ENCODE assay signal across 9 cellular contexts in the genomic region with DNA sequence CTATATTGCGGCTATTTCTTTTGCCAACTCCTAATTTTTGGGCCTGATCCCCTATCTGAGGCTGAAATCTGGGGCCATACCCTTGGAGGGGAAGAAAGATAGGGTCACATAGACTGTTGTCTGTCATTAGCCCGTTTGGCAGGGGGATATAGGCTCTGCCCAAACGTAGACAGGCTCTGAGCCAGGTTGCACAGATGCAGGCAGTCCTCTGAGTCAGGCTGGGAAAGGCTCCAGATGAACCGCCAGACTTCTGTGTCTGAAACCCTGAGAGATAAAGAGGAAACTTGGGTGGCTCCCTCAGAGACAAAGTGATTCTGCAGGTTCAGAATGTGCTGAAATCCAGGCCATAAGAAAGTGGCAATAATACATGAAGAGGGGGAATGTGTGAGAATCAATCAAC. TPM values are rescaled to one million over a fixed set of nuclear protein-coding genes. Genes with fewer than 3 reads are reported as not detected.
DNase-seq lines count a peak whose midpoint lies in the region; ATAC-seq and TF ChIP-seq lines count a peak whose summit lies in the region.
"Had no signal": no experiment of that assay in that cellular context is flagged by ENCODE, and none has a peak within 500 bp of the region (broad histone marks: within the 10 kb centered on the region; RNA-seq: fewer than 3 reads in every experiment).

No MANE protein-coding gene starts in this region.

- intact Hi-C loops in natural killer cell (cut with micrococcal nuclease) (loop anchor here (10.0 kb wide), 1 partner anchor 62 kb away; no protein-coding TSS in a partner anchor), MCF 10A (cut with micrococcal nuclease) (no loop called here)

- 70% methylated on average over 4 of the region's 4 CpGs for whole genome bisulfite sequencing in mesenchymal stem cell
- 88 to 89% methylated on average over 3 to 4 of the region's 4 CpGs for WGBS in endodermal cell (ENCODE audit: insufficient coverage in 1 of 2, insufficient read length in 1 of 2), 2 experiments

- no peak overlapping the region for H2AFZ ChIP-seq in mesenchymal stem cell (ENCODE audit: low read depth, low read length)

- ATAC-seq in natural killer cell (no peak), GM18505 (IDR thresholded peaks at IDR 0.05; ENCODE audit: unreplicated experiment) (no peak)
- no peak for ATAC-seq in natural killer cell treated with Interleukin-12 subunit alpha and Interleukin-12 subunit beta and Interleukin-15 and Interleukin-18, amount 100 ng/mL, for 72 hours

- H3K9ac ChIP-seq in mesenchymal stem cell (ENCODE audit: low read length) (peak overlapping the region; percentile 51), endodermal cell (ENCODE audit: extremely low read depth, low read length, poor library complexity, severe bottlenecking) (no peak overlapping the region)

- H3K9me3 Mint-ChIP-seq in natural killer cell = no peaks in the 10 kb centered on the region
- H3K9me3 Mint-ChIP-seq in natural killer cell treated with Interleukin-12 subunit alpha and Interleukin-12 subunit beta and Interleukin-15 and Interleukin-18, amount 100 ng/mL, for 72 hours = no peaks in the 10 kb centered on the region
- no peaks in the 10 kb centered on the region for H3K9me3 Mint-ChIP-seq in MCF 10A (ENCODE audit: unreplicated experiment)
- H3K9me3 Mint-ChIP-seq in endodermal cell = no peaks in the 10 kb centered on the region

- H3K27me3 ChIP-seq in mesenchymal stem cell (ENCODE audit: control insufficient read depth in 1 of 2, insufficient read depth in 1 of 2, low read length in 2 of 2) (no peaks in the 10 kb centered on the region), endodermal cell (ENCODE audit: control insufficient read depth, insufficient read depth, low read length, poor library complexity, severe bottlenecking) (no peaks in the 10 kb centered on the region)

- no peak overlapping the region for H3K4me2 ChIP-seq in mesenchymal stem cell (ENCODE audit: low read length, poor library complexity, severe bottlenecking)

- POLR2A ChIA-PET in MCF 10A (lab: Yijun Ruan, JAX) = interaction anchor here (0.6 kb wide), 1 partner anchor 323 kb away, joined by 3 read pairs; no protein-coding TSS in a partner anchor

- H2BK12ac ChIP-seq in mesenchymal stem cell (ENCODE audit: low read length in 2 of 2) = no peak overlapping the region

- H3K4me1 ChIP-seq in mesenchymal stem cell (ENCODE audit: control insufficient read depth, insufficient read depth, low read depth, low read length) (no peaks in the 10 kb centered on the region), endodermal cell (ENCODE audit: control insufficient read depth, insufficient read depth, low read length) (no peaks in the 10 kb centered on the region)

- no peak overlapping the region for H2AK5ac ChIP-seq in mesenchymal stem cell (ENCODE audit: low read length, severe bottlenecking)

- H2BK120ac ChIP-seq in mesenchymal stem cell (ENCODE audit: low read depth, low read length) = no peak overlapping the region

- no peaks in the 10 kb centered on the region for H3K27me3 Mint-ChIP-seq in natural killer cell (ENCODE audit: low read depth in 2 of 2)
- H3K27me3 Mint-ChIP-seq in natural killer cell treated with Interleukin-12 subunit alpha and Interleukin-12 subunit beta and Interleukin-15 and Interleukin-18, amount 100 ng/mL, for 72 hours = no peaks in the 10 kb centered on the region
- H3K27me3 Mint-ChIP-seq in MCF 10A (ENCODE audit: insufficient read depth, unreplicated experiment) = no peaks in the 10 kb centered on the region
- no peaks in the 10 kb centered on the region for H3K27me3 Mint-ChIP-seq in endodermal cell (ENCODE audit: insufficient read depth)

- H4K8ac ChIP-seq in mesenchymal stem cell (ENCODE audit: low read length) = no peak overlapping the region

- H2BK15ac ChIP-seq in mesenchymal stem cell (ENCODE audit: low read depth, poor library complexity, severe bottlenecking) = no peak overlapping the region

- no peak overlapping the region for H4K91ac ChIP-seq in mesenchymal stem cell (ENCODE audit: low read length)

- H3K4me3 ChIP-seq in mesenchymal stem cell (ENCODE audit: insufficient read depth in 1 of 2, low read depth in 1 of 2, low read length in 2 of 2) = peak overlapping the region in 1 of 2 experiments; percentile 26
- no peak overlapping the region for H3K4me3 ChIP-seq in endodermal cell (ENCODE audit: low read length)
- H3K4me3 ChIP-seq: SK-N-MC had no signal

- H3K27ac Mint-ChIP-seq in natural killer cell = peak overlapping the region; percentile 48 to 62
- peak overlapping the region in 1 of 2 donors; percentile 45 for H3K27ac Mint-ChIP-seq in natural killer cell treated with Interleukin-12 subunit alpha and Interleukin-12 subunit beta and Interleukin-15 and Interleukin-18, amount 100 ng/mL, for 72 hours
- no peak overlapping the region for H3K27ac Mint-ChIP-seq in MCF 10A (ENCODE audit: low read depth, unreplicated experiment)
- H3K27ac Mint-ChIP-seq in endodermal cell = no peak overlapping the region

- no peak overlapping the region for H3K14ac ChIP-seq in mesenchymal stem cell (ENCODE audit: low read length in 2 of 2)

- H3K36me3 ChIP-seq in mesenchymal stem cell (ENCODE audit: control insufficient read depth in 1 of 2, insufficient read depth in 2 of 2, low read depth in 1 of 2, low read length in 2 of 2) (no peaks in the 10 kb centered on the region), endodermal cell (ENCODE audit: control insufficient read depth, insufficient read depth, low read length) (no peaks in the 10 kb centered on the region)

- no peak overlapping the region for H3K18ac ChIP-seq in mesenchymal stem cell (ENCODE audit: low read depth in 1 of 2, low read length in 2 of 2)

- CTCF ChIA-PET in MCF 10A (lab: Yijun Ruan, JAX) = interaction anchor here (6.3 to 8.9 kb wide), 2 partner anchors 64 to 118 kb away, joined by 80 to 127 read pairs; no protein-coding TSS in a partner anchor

- no peaks in the 10 kb centered on the region for H3K79me1 ChIP-seq in mesenchymal stem cell (replicated peaks; ENCODE audit: low read length, poor library complexity, severe bottlenecking)

- no peak overlapping the region for H3K4ac ChIP-seq in mesenchymal stem cell (ENCODE audit: low read depth in 1 of 2, low read length in 2 of 2)

- no peaks in the 10 kb centered on the region for H3K9me3 ChIP-seq in mesenchymal stem cell (ENCODE audit: control insufficient read depth, low read length)
- no peaks in the 10 kb centered on the region for H3K9me3 ChIP-seq in endodermal cell (ENCODE audit: control insufficient read depth, low read length)

- no TSS peak for BruUV-seq in MCF 10A (replicated peaks; lab: Mats Ljungman, UMichigan)

- H3K4me3 Mint-ChIP-seq in natural killer cell = no peak overlapping the region
- no peak overlapping the region for H3K4me3 Mint-ChIP-seq in natural killer cell treated with Interleukin-12 subunit alpha and Interleukin-12 subunit beta and Interleukin-15 and Interleukin-18, amount 100 ng/mL, for 72 hours
- no peak overlapping the region for H3K4me3 Mint-ChIP-seq in MCF 10A (ENCODE audit: unreplicated experiment)
- H3K4me3 Mint-ChIP-seq in endodermal cell = no peak overlapping the region

- H3K36me3 Mint-ChIP-seq in natural killer cell = no peaks in the 10 kb centered on the region
- peaks cover 6% of the 10 kb centered on the region for H3K36me3 Mint-ChIP-seq in natural killer cell treated with Interleukin-12 subunit alpha and Interleukin-12 subunit beta and Interleukin-15 and Interleukin-18, amount 100 ng/mL, for 72 hours
- H3K36me3 Mint-ChIP-seq in MCF 10A (ENCODE audit: insufficient read depth, unreplicated experiment) = peaks cover 22% of the 10 kb centered on the region
- no peaks in the 10 kb centered on the region for H3K36me3 Mint-ChIP-seq in endodermal cell (ENCODE audit: low read depth)

- no peak overlapping the region for H3K23ac ChIP-seq in mesenchymal stem cell (ENCODE audit: low read length in 2 of 2)

- TF ChIP-seq CTCF in natural killer cell (IDR thresholded peaks at IDR 0.05) (no peak), MCF 10A (IDR thresholded peaks at IDR 0.05; ENCODE audit: unreplicated experiment) (no peak), endodermal cell (conservative IDR thresholded peaks at IDR 0.05) (no peak)

- H2BK5ac ChIP-seq in mesenchymal stem cell (ENCODE audit: low read depth, low read length, poor library complexity, severe bottlenecking) = no peak overlapping the region

- DNase-seq in natural killer cell = no peak
- DNase-seq in natural killer cell treated with Interleukin-12 subunit alpha and Interleukin-12 subunit beta and Interleukin-15 and Interleukin-18, amount 100 ng/mL, for 72 hours (ENCODE audit: low spot score) = no peak
- peak; percentile 57 for DNase-seq in MCF 10A (ENCODE audit: unreplicated experiment)
- DNase-seq in mesenchymal stem cell = peak; percentile 48
- no peak for DNase-seq in cerebellar nuclear complex (lab: John Stamatoyannopoulos, UW)
- DNase-seq in SHP77 treated with DMSO at 0.1 percent for 48 hours (lab: John Stamatoyannopoulos, UW) = no peak
- no peak for DNase-seq in endodermal cell

- H3K27ac ChIP-seq in mesenchymal stem cell (ENCODE audit: low read length, poor library complexity, severe bottlenecking) (no peak overlapping the region), endodermal cell (ENCODE audit: low read depth, low read length) (no peak overlapping the region)
- H3K27ac ChIP-seq: SK-N-MC had no signal

- peaks cover 51 to 61% of the 10 kb centered on the region in 2 donors for H3K4me1 Mint-ChIP-seq in natural killer cell
- peaks cover 35 to 41% of the 10 kb centered on the region in 2 donors for H3K4me1 Mint-ChIP-seq in natural killer cell treated with Interleukin-12 subunit alpha and Interleukin-12 subunit beta and Interleukin-15 and Interleukin-18, amount 100 ng/mL, for 72 hours (ENCODE audit: low read depth in 2 of 2)
- peaks cover 25% of the 10 kb centered on the region for H3K4me1 Mint-ChIP-seq in MCF 10A (ENCODE audit: insufficient read depth, unreplicated experiment)
- H3K4me1 Mint-ChIP-seq in endodermal cell = peaks cover 7% of the 10 kb centered on the region

- TF ChIP-seq POLR2A in GM18505 (IDR thresholded peaks at IDR 0.05; ENCODE audit: borderline replicate concordance, extremely low read depth, insufficient read depth, insufficient read length) = no peak

RNA-seq across cellular contexts. Expression of a gene that starts 4.0 kb away (rescaled TPM):
- 100 to 1,000 TPM; 482 to 541 (median 537) TPM for total RNA-seq in natural killer cell
- total RNA-seq in natural killer cell treated with Interleukin-12 subunit alpha and Interleukin-12 subunit beta and Interleukin-15 and Interleukin-18, amount 100 ng/mL, for 72 hours = 100 to 1,000 TPM; 423 to 738 TPM
- total RNA-seq in MCF 10A (2022) = 297 and 339 TPM in 2 replicates
- 483 TPM for polyA plus RNA-seq in mesenchymal stem cell (2013, experiment 1 of 2)
- polyA plus RNA-seq in mesenchymal stem cell (2013, experiment 2 of 2) = 482 TPM
- 100 to 1,000 TPM; 260 to 287 TPM for total RNA-seq in endodermal cell
- polyA plus RNA-seq in endodermal cell (2013, experiment 1 of 2) = 201 TPM
- polyA plus RNA-seq in endodermal cell (2013, experiment 2 of 2) = 190 TPM

Comparison
In these comparisons a context has a peak if more than half of its experiments do, and no peak if none do; other contexts are left out.
1. DNase-seq: peak in MCF 10A (single experiment) and mesenchymal stem cell (single experiment); none in natural killer cell (single experiment), natural killer cell treated with Interleukin-12 subunit alpha and Interleukin-12 subunit beta and Interleukin-15 and Interleukin-18, amount 100 ng/mL, for 72 hours (single experiment), cerebellar nuclear complex (0 of 2), SHP77 treated with DMSO at 0.1 percent for 48 hours (single experiment) and endodermal cell (single experiment).
2. H3K27ac Mint-ChIP-seq: peak in natural killer cell (2 of 2); none in MCF 10A (single experiment) and endodermal cell (single experiment).